8 cellular contexts compared by ENCODE assay signal in the genomic region with DNA sequence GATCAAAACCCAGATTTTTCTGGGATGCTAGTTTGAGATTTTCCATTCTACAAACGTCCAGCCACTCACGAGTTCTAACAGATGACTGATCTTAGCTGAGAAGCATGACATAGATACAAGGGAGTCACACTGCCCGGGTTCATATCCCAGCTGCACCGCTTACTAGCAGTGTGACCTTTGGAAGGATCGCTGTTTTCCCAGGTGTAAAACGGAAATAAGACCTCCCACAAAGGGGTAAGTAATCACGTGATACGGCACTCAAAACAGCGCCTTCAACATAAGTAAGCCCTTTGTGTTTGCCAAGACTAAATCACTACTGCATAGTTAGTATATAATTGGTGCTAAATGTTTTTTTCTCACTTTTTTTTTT. TPM values are rescaled to one million over a fixed set of nuclear protein-coding genes. Genes with fewer than 3 reads are reported as not detected.
DNase-seq lines count a peak whose midpoint lies in the region; ATAC-seq and TF ChIP-seq lines count a peak whose summit lies in the region.

No MANE protein-coding gene starts in this region.

- peak; percentile 67 for ATAC-seq in mucosa of descending colon
- peak in 1 of 2 donors; percentile 34 for ATAC-seq in upper lobe of left lung (ENCODE audit: low FRiP score in 2 of 2)

- peak overlapping the region; percentile 71 for H2AFZ ChIP-seq in SU-DHL-6 (ENCODE audit: low read depth, low read length, severe bottlenecking)

- H3K27me3 ChIP-seq in SU-DHL-6 (ENCODE audit: low read length) = no peaks in the 10 kb centered on the region
- H3K27me3 ChIP-seq in colonic mucosa = no peaks in the 10 kb centered on the region
- H3K27me3 ChIP-seq in upper lobe of left lung = no peaks in the 10 kb centered on the region

- H3K4me1 ChIP-seq in colonic mucosa = no peaks in the 10 kb centered on the region
- H3K4me1 ChIP-seq in mucosa of descending colon (ENCODE audit: low read depth) = peaks cover 17% of the 10 kb centered on the region
- peaks cover 18 to 22% (median 19%) of the 10 kb centered on the region in 4 donors for H3K4me1 ChIP-seq in upper lobe of left lung

- intact Hi-C loops in CD14-positive monocyte (cut with micrococcal nuclease) = loop anchor here (5.0 kb wide), 1 partner anchor 77 kb away; a partner anchor contains a TSS
- intact Hi-C loops in colonic mucosa (cut with DNase I) = loop anchor here (5.0 kb wide), 1 partner anchor 72 kb away; no protein-coding TSS in a partner anchor
- intact Hi-C loops in mucosa of descending colon (cut with DNase I, micrococcal nuclease) = no loop called here

- TF ChIP-seq CTCF in CD14-positive monocyte (IDR thresholded peaks at IDR 0.05) (no peak), SU-DHL-6 (IDR thresholded peaks at IDR 0.05; ENCODE audit: insufficient read depth, low read length, poor library complexity, severe bottlenecking) (no peak), colonic mucosa (IDR thresholded peaks at IDR 0.05) (no peak), mucosa of descending colon (IDR thresholded peaks at IDR 0.05) (no peak), upper lobe of left lung (IDR thresholded peaks at IDR 0.05) (no peak), GM13977 (IDR thresholded peaks at IDR 0.05; ENCODE audit: extremely low read depth, insufficient read depth, missing control alignments) (no peak)

- no peaks in the 10 kb centered on the region for H3K9me3 ChIP-seq in SU-DHL-6 (ENCODE audit: insufficient read depth, low read length)
- no peaks in the 10 kb centered on the region for H3K9me3 ChIP-seq in colonic mucosa
- H3K9me3 ChIP-seq in mucosa of descending colon = no peaks in the 10 kb centered on the region
- H3K9me3 ChIP-seq in upper lobe of left lung = no peaks in the 10 kb centered on the region

- TF ChIP-seq EP300 in upper lobe of left lung (IDR thresholded peaks at IDR 0.05) = no peak

- no peaks in the 10 kb centered on the region for H3F3A ChIP-seq in SU-DHL-6 (ENCODE audit: insufficient read depth)

- no peaks in the 10 kb centered on the region for H3K9me2 ChIP-seq in SU-DHL-6 (replicated peaks; ENCODE audit: insufficient read depth, low read length)

- H3K79me2 ChIP-seq in SU-DHL-6 (ENCODE audit: insufficient read depth, low read length) = peaks cover 21% of the 10 kb centered on the region

- peaks cover 17 to 21% of the 10 kb centered on the region in 2 donors for H3K36me3 Mint-ChIP-seq in CD14-positive monocyte

- peak overlapping the region; percentile 90 to 94 for H3K4me3 Mint-ChIP-seq in CD14-positive monocyte

- H3K27ac ChIP-seq in SU-DHL-6 (ENCODE audit: low read depth, low read length) = peak overlapping the region; percentile 17; the same call in 1 of the 2 replicates
- peak overlapping the region; percentile 34 for H3K27ac ChIP-seq in colonic mucosa
- H3K27ac ChIP-seq in upper lobe of left lung = peak overlapping the region; percentile 78 to 90 (median 86)

- H3K9ac ChIP-seq in SU-DHL-6 (ENCODE audit: low read length) (peak overlapping the region; percentile 85), colonic mucosa (ENCODE audit: low read depth in 2 of 2, low read length in 2 of 2) (peak overlapping the region; percentile 27 to 95)

- H3K9me3 Mint-ChIP-seq in CD14-positive monocyte = no peaks in the 10 kb centered on the region

- no peak for TF ChIP-seq POLR2A in upper lobe of left lung (IDR thresholded peaks at IDR 0.05)

- WGBS in upper lobe of left lung, 2 donors = 6 to 10% methylated on average over 9 of the region's 9 CpGs

- peak overlapping the region; percentile 94 for H3K4me2 ChIP-seq in SU-DHL-6 (ENCODE audit: low read depth, low read length, poor library complexity, severe bottlenecking)

- in situ Hi-C loops in GM13977 (cut with MboI; ENCODE audit: low pct_unique_long_range_greater_than_20kb, low sequenced_read_pairs, unreplicated experiment) = loop anchor here (10.0 kb wide), 1 partner anchor 200 kb away; no protein-coding TSS in a partner anchor

- H3K4me3 ChIP-seq in SU-DHL-6 (ENCODE audit: insufficient read depth, low read length, poor library complexity, severe bottlenecking) (peak overlapping the region; percentile 78), colonic mucosa (peak overlapping the region; percentile 74), mucosa of descending colon (no peak overlapping the region), upper lobe of left lung (peak overlapping the region in 3 of 4 donors; percentile 90 to 97 (median 92))

- DNase-seq in CD14-positive monocyte (ENCODE audit: low spot score) (no peak), HuH-7 (ENCODE audit: low spot score) (peak; percentile 84), colonic mucosa (peak; percentile 67), mucosa of descending colon (peak in 1 of 3 donors; percentile 66), upper lobe of left lung (no peak), mesenteric fat pad (ENCODE audit: low spot score) (no peak), GM13977 (ENCODE audit: low spot score) (no peak)

- H3K4me1 Mint-ChIP-seq in CD14-positive monocyte = peaks cover 16% of the 10 kb centered on the region

- peak overlapping the region in 6 of 7 donors; percentile 94 to 98 (median 96) for H3K27ac Mint-ChIP-seq in CD14-positive monocyte

- peaks cover 0 to 2% (median 0%) of the 10 kb centered on the region in 3 donors for H3K27me3 Mint-ChIP-seq in CD14-positive monocyte (ENCODE audit: low read depth in 3 of 3)

- H3K36me3 ChIP-seq in SU-DHL-6 (ENCODE audit: low read length) = 0 out of 2 replicates have a peak, but pooled peaks cover 7% of the 10 kb centered on the region
- no peaks in the 10 kb centered on the region for H3K36me3 ChIP-seq in colonic mucosa
- H3K36me3 ChIP-seq in mucosa of descending colon (ENCODE audit: low read depth) = no peaks in the 10 kb centered on the region
- H3K36me3 ChIP-seq in upper lobe of left lung = peaks cover 2 to 19% (median 15%) of the 10 kb centered on the region in 4 donors

- H4K20me1 ChIP-seq in SU-DHL-6 (ENCODE audit: low read depth, low read length) = no peaks in the 10 kb centered on the region

RNA-seq across cellular contexts. Expression of a gene that starts 0.6 kb away (rescaled TPM):
- 10 to 100 TPM; 27.1 to 28.0 TPM for polyA plus RNA-seq in CD14-positive monocyte
- total RNA-seq in colonic mucosa (10 to 100 TPM; 19.7 to 23.8 TPM), mucosa of descending colon (10 to 100 TPM; 18.4 to 31.8 (median 22.4) TPM), upper lobe of left lung (10 to 100 TPM; 23.6 to 87.0 (median 39.3) TPM), mesenteric fat pad (41.4 TPM)

Comparison
In these comparisons a context has a peak if more than half of its experiments do, and no peak if none do; other contexts are left out.
1. DNase-seq: peak in HuH-7 (single experiment) and colonic mucosa (single experiment); none in CD14-positive monocyte (single experiment), upper lobe of left lung (0 of 2), mesenteric fat pad (single experiment) and GM13977 (single experiment).
2. H3K27ac ChIP-seq: peak in every context shown above with its lines; median percentile 86 in upper lobe of left lung; 34 in colonic mucosa; 17 in SU-DHL-6.
3. intact Hi-C loops: an anchor here in CD14-positive monocyte (5.0 kb wide) and colonic mucosa (5.0 kb wide); none called in mucosa of descending colon.